ENCODE assay signal across 2 cellular contexts in genomic region chr2:38509322-38509946, GRCh38.
TF ChIP-seq lines count a peak whose summit lies in the region.

No MANE protein-coding gene starts in this region.

TF ChIP-seq in IMR-90, 13 proteins besides CTCF, POLR2A, EP300 and RAD21 (continued from another document):
- TF ChIP-seq RCOR1 (IDR thresholded peaks at IDR 0.05; ENCODE audit: insufficient replicate concordance, low read length), result no peak
- no peak for TF ChIP-seq ELK1 (IDR thresholded peaks at IDR 0.05; ENCODE audit: borderline replicate concordance, low read depth, low read length)
- peak; percentile 79 for TF ChIP-seq MAFK (IDR thresholded peaks at IDR 0.05; ENCODE audit: low read depth, low read length)
- no peak for TF ChIP-seq CHD1 (IDR thresholded peaks at IDR 0.05; ENCODE audit: low read depth, low read length)
- peak; percentile 95 for TF ChIP-seq NFE2L2 (IDR thresholded peaks at IDR 0.05; ENCODE audit: low read depth, low read length)
- no peak for TF ChIP-seq MXI1 (IDR thresholded peaks at IDR 0.05; ENCODE audit: borderline replicate concordance, low read depth, low read length)

TF ChIP-seq in K562, 482 proteins besides CTCF, POLR2A, EP300 and RAD21 (continued from another document and continues in another):
- no peak for TF ChIP-seq ELK1 (CRISPR knock-in tag; IDR thresholded peaks at IDR 0.05)
- no peak for TF ChIP-seq RFX1 (IDR thresholded peaks at IDR 0.05)
- TF ChIP-seq TCF7 (IDR thresholded peaks at IDR 0.05; ENCODE audit: borderline replicate concordance), result no peak
- TF ChIP-seq, protein P1, sequence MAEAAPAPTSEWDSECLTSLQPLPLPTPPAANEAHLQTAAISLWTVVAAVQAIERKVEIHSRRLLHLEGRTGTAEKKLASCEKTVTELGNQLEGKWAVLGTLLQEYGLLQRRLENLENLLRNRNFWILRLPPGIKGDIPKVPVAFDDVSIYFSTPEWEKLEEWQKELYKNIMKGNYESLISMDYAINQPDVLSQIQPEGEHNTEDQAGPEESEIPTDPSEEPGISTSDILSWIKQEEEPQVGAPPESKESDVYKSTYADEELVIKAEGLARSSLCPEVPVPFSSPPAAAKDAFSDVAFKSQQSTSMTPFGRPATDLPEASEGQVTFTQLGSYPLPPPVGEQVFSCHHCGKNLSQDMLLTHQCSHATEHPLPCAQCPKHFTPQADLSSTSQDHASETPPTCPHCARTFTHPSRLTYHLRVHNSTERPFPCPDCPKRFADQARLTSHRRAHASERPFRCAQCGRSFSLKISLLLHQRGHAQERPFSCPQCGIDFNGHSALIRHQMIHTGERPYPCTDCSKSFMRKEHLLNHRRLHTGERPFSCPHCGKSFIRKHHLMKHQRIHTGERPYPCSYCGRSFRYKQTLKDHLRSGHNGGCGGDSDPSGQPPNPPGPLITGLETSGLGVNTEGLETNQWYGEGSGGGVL (CRISPR knock-in tag; IDR thresholded peaks at IDR 0.05), result no peak
- TF ChIP-seq CREM (IDR thresholded peaks at IDR 0.05; ENCODE audit: low read depth), result peak; percentile 53; the same call in 1 of the 2 replicates
- TF ChIP-seq HNRNPUL1 (IDR thresholded peaks at IDR 0.05; ENCODE audit: low read length), result no peak
- peak; percentile 73 for TF ChIP-seq ARID1B (IDR thresholded peaks at IDR 0.05)
- TF ChIP-seq ZNF407 (IDR thresholded peaks at IDR 0.05; ENCODE audit: low read depth), result no peak
- 0 out of 2 replicates have a peak, but pooled peaks have one; percentile 16 for TF ChIP-seq ZNF644 (tag; IDR thresholded peaks at IDR 0.05; ENCODE audit: low read depth)
- peak; percentile 74 for TF ChIP-seq DPF2 (IDR thresholded peaks at IDR 0.05)
- 0 out of 2 replicates have a peak, but pooled peaks have one; percentile 48 for TF ChIP-seq ZNF589 (CRISPR knock-in tag; IDR thresholded peaks at IDR 0.05; ENCODE audit: low read depth)
- TF ChIP-seq ATF2 (CRISPR knock-in tag; IDR thresholded peaks at IDR 0.05), result no peak
- peak; percentile 94 for TF ChIP-seq NFE2 (IDR thresholded peaks at IDR 0.05; ENCODE audit: low read depth)
- TF ChIP-seq, protein P2, sequence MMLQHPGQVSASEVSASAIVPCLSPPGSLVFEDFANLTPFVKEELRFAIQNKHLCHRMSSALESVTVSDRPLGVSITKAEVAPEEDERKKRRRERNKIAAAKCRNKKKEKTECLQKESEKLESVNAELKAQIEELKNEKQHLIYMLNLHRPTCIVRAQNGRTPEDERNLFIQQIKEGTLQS (IDR thresholded peaks at IDR 0.05), result peak; percentile 55
- TF ChIP-seq, protein P2 (CRISPR knock-in tag; conservative IDR thresholded peaks at IDR 0.05), result no peak
- peak; percentile 39; the same call in 1 of the 2 replicates for TF ChIP-seq SOX6 (IDR thresholded peaks at IDR 0.05)
- no peak for TF ChIP-seq ATF1 (CRISPR knock-in tag; IDR thresholded peaks at IDR 0.05)
- peak; percentile 69 for TF ChIP-seq ATF1 (tag; IDR thresholded peaks at IDR 0.05)
- TF ChIP-seq SMARCA4 (IDR thresholded peaks at IDR 0.05), result peak; percentile 69; the same call in 1 of the 2 replicates
- no peak for TF ChIP-seq MITF (IDR thresholded peaks at IDR 0.05)
- no peak for TF ChIP-seq TAF15 (IDR thresholded peaks at IDR 0.05; ENCODE audit: low read depth, low read length)
- TF ChIP-seq ZNF3 (CRISPR knock-in tag; IDR thresholded peaks at IDR 0.05), result no peak
- no peak for TF ChIP-seq ASH1L (IDR thresholded peaks at IDR 0.05; ENCODE audit: borderline replicate concordance, low read depth, partially characterized antibody)
- TF ChIP-seq MAFK (IDR thresholded peaks at IDR 0.05; ENCODE audit: low read length), result peak; percentile 87
- peak; percentile 92 for TF ChIP-seq MAFF (IDR thresholded peaks at IDR 0.05; ENCODE audit: low read length)
- TF ChIP-seq, protein P3, sequence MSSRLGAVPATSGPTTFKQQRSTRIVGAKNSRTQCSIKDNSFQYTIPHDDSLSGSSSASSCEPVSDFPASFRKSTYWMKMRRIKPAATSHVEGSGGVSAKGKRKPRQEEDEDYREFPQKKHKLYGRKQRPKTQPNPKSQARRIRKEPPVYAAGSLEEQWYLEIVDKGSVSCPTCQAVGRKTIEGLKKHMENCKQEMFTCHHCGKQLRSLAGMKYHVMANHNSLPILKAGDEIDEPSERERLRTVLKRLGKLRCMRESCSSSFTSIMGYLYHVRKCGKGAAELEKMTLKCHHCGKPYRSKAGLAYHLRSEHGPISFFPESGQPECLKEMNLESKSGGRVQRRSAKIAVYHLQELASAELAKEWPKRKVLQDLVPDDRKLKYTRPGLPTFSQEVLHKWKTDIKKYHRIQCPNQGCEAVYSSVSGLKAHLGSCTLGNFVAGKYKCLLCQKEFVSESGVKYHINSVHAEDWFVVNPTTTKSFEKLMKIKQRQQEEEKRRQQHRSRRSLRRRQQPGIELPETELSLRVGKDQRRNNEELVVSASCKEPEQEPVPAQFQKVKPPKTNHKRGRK (tag; IDR thresholded peaks at IDR 0.05), result no peak
- no peak for TF ChIP-seq SIX5 (IDR thresholded peaks at IDR 0.05; ENCODE audit: borderline replicate concordance in 1 of 2, insufficient read depth in 1 of 2, low read depth in 1 of 2, low read length in 2 of 2)
- TF ChIP-seq, protein P4, sequence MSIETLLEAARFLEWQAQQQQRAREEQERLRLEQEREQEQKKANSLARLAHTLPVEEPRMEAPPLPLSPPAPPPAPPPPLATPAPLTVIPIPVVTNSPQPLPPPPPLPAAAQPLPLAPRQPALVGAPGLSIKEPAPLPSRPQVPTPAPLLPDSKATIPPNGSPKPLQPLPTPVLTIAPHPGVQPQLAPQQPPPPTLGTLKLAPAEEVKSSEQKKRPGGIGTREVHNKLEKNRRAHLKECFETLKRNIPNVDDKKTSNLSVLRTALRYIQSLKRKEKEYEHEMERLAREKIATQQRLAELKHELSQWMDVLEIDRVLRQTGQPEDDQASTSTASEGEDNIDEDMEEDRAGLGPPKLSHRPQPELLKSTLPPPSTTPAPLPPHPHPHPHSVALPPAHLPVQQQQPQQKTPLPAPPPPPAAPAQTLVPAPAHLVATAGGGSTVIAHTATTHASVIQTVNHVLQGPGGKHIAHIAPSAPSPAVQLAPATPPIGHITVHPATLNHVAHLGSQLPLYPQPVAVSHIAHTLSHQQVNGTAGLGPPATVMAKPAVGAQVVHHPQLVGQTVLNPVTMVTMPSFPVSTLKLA (conservative IDR thresholded peaks at IDR 0.05), result no peak
- peak; percentile 7 for TF ChIP-seq RBM25 (IDR thresholded peaks at IDR 0.05; ENCODE audit: low read depth, low read length, severe bottlenecking)
- peak; percentile 75 for TF ChIP-seq ATF7 (IDR thresholded peaks at IDR 0.05)
- no peak for TF ChIP-seq NR2C2 (CRISPR knock-in tag; IDR thresholded peaks at IDR 0.05)
- peak; percentile 47; the same call in 1 of the 2 replicates for TF ChIP-seq NR2C2 (tag; IDR thresholded peaks at IDR 0.05)
- TF ChIP-seq PRPF4 (IDR thresholded peaks at IDR 0.05; ENCODE audit: insufficient read depth, low read depth, low read length, poor library complexity, severe bottlenecking), result no peak
- peak; percentile 76; the same call in 1 of the 2 replicates for TF ChIP-seq ARID3A (IDR thresholded peaks at IDR 0.05; ENCODE audit: borderline replicate concordance, low read depth, low read length)
- 0 out of 2 replicates have a peak, but pooled peaks have one; percentile 27 for TF ChIP-seq NBN (IDR thresholded peaks at IDR 0.05; ENCODE audit: low read depth)
- 0 out of 4 replicates have a peak, but pooled peaks of 1 of the 2 experiments have one; percentile 18 for TF ChIP-seq HDAC1 (IDR thresholded peaks at IDR 0.05)
